In genomic region chr20:24638546-24639166, GRCh38 we compare ENCODE assay signal across 17 cellular contexts.
DNase-seq lines count a peak whose midpoint lies in the region; ATAC-seq and TF ChIP-seq lines count a peak whose summit lies in the region.
"Had no signal": no experiment of that assay in that cellular context is flagged by ENCODE, and none has a peak within 500 bp of the region (broad histone marks: within the 10 kb centered on the region; RNA-seq: fewer than 3 reads in every experiment).

No MANE protein-coding gene starts in this region.

- H2BK120ac ChIP-seq in H9 (ENCODE audit: low read depth, low read length, poor library complexity, severe bottlenecking) = no peak overlapping the region

- peak overlapping the region in 1 of 3 experiments; percentile 35; a peak in 2 of 7 replicates for H3K27ac Mint-ChIP-seq in H9
- H3K27ac Mint-ChIP-seq: B cell; CD4-positive, alpha-beta T cell had no signal

- no peak overlapping the region for H3K4ac ChIP-seq in H9 (ENCODE audit: low read depth, low read length)

- H4K20me1 ChIP-seq in H9 (ENCODE audit: control insufficient read depth, insufficient read depth, insufficient read length) = no peaks in the 10 kb centered on the region

- no peak overlapping the region for H3K4me3 Mint-ChIP-seq in H9
- H3K4me3 Mint-ChIP-seq: B cell; CD4-positive, alpha-beta T cell had no signal

- H3K27me3 ChIP-seq in H9 (ENCODE audit: insufficient read depth, low read length) (no peaks in the 10 kb centered on the region), SJSA1 (replicated peaks) (no peaks in the 10 kb centered on the region)

- peak overlapping the region; percentile 42; the same call in 1 of the 2 replicates for H3K14ac ChIP-seq in H9 (ENCODE audit: insufficient read depth, low read length)

- no CpG with 5 or more reads among the region's 6 CpGs for WGBS in H9 (ENCODE audit: extremely low coverage, insufficient read length, low lambda C conversion rate)

- peak; percentile 18 for DNase-seq in H9
- DNase-seq in SJSA1 (ENCODE audit: low read depth in 1 of 2, low spot score in 2 of 2) = peak; percentile 75 to 85
- DNase-seq in fibroblast of the aortic adventitia (ENCODE audit: low read depth) = peak; percentile 20
- no peak for DNase-seq in stimulated activated naive CD8-positive, alpha-beta T cell treated with anti-CD3 and anti-CD28 coated beads, Interleukin-15, Interleukin-2, amounts not matched to agents 100 U/mL and 50 U/mL, for 24 hours
- no peak for DNase-seq in NCI-H1105 treated with DMSO at 0.1 percent for 48 hours (lab: John Stamatoyannopoulos, UW)
- DNase-seq: CD4-positive, alpha-beta T cell; H7; NCI-H1436 treated with DMSO at 0.1 percent for 48 hours; NCI-H2029 treated with DMSO at 0.1 percent for 48 hours; NCI-H2171 treated with DMSO at 0.1 percent for 48 hours; NCI-H748 treated with DMSO at 0.1 percent for 48 hours had no signal

- H2BK20ac ChIP-seq in H9 (ENCODE audit: low read depth, low read length, poor library complexity, severe bottlenecking) = no peak overlapping the region

- H3K9me3 ChIP-seq in H9 (ENCODE audit: control insufficient read depth, low read depth, low read length) = no peaks in the 10 kb centered on the region
- no peaks in the 10 kb centered on the region for H3K9me3 ChIP-seq in SJSA1 (replicated peaks)

- H3K18ac ChIP-seq in H9 (ENCODE audit: insufficient read length, low read depth, low read length) = no peak overlapping the region

- peak; percentile 48 for ATAC-seq in stimulated activated naive CD8-positive, alpha-beta T cell treated with anti-CD3 and anti-CD28 coated beads, Interleukin-15, Interleukin-2, amounts not matched to agents 100 U/mL and 50 U/mL, for 24 hours
- ATAC-seq in GM21423 (IDR thresholded peaks at IDR 0.05; ENCODE audit: unreplicated experiment) (no peak), HG03196 (IDR thresholded peaks at IDR 0.05; ENCODE audit: unreplicated experiment) (no peak)
- ATAC-seq: K562, Right ventricle myocardium inferior, SK-N-SH treated with all-trans-retinoic acid at 6 μM for 48 hours had no signal

- no peak overlapping the region for H3K9ac ChIP-seq in H9 (ENCODE audit: extremely low read depth, insufficient read length, low read length)

- H3K27me3 Mint-ChIP-seq in H9 (ENCODE audit: low read depth) = no peaks in the 10 kb centered on the region
- H3K27me3 Mint-ChIP-seq: B cell had no signal

- no peak overlapping the region for H2AK5ac ChIP-seq in H9 (ENCODE audit: insufficient read length, low read length)

- no peak overlapping the region for H3T11ph ChIP-seq in H9 (ENCODE audit: low read length)

- H3K27ac ChIP-seq in H9 (ENCODE audit: insufficient read length, low read depth, low read length) (no peak overlapping the region), SJSA1 (peak overlapping the region; percentile 16; the same call in 1 of the 2 replicates)

- no peak overlapping the region for H4K91ac ChIP-seq in H9 (ENCODE audit: insufficient read length, low read depth, low read length)

- no peak for TF ChIP-seq CTCF in H9 (conservative IDR thresholded peaks at IDR 0.05)
- TF ChIP-seq CTCF in fibroblast of the aortic adventitia (IDR thresholded peaks at IDR 0.05; ENCODE audit: insufficient read depth, low read length) = no peak

- H3K9me3 Mint-ChIP-seq in H9 = peaks cover 0 to 4% of the 10 kb centered on the region in 2 experiments; a peak in 2 of 5 replicates
- H3K9me3 Mint-ChIP-seq: CD4-positive, alpha-beta T cell had no signal

- H3K4me1 Mint-ChIP-seq in H9 = peaks cover 34% of the 10 kb centered on the region in 2 experiments
- H3K4me1 Mint-ChIP-seq: B cell had no signal

- no peak overlapping the region for H3K23ac ChIP-seq in H9 (ENCODE audit: insufficient read length, low read depth, low read length)

- H3K23me2 ChIP-seq in H9 (ENCODE audit: insufficient read length, low read depth, low read length, poor library complexity, severe bottlenecking) = no peaks in the 10 kb centered on the region

- no peak overlapping the region for H3K4me2 ChIP-seq in H9 (ENCODE audit: insufficient read depth, insufficient read length, low read length)

- H3K79me2 ChIP-seq in H9 (ENCODE audit: insufficient read depth, low read length) = no peaks in the 10 kb centered on the region

- H3K36me3 Mint-ChIP-seq in H9 (ENCODE audit: insufficient read depth in 1 of 3, low read depth in 3 of 3) = peaks cover 0 to 5% (median 0%) of the 10 kb centered on the region in 3 experiments; a peak in 2 of 7 replicates

- H2BK15ac ChIP-seq in H9 (ENCODE audit: low read depth, low read length) = no peak overlapping the region

- H3K56ac ChIP-seq in H9 (ENCODE audit: insufficient read length, low read depth, low read length) = no peak overlapping the region

- no peak overlapping the region for H2BK5ac ChIP-seq in H9 (ENCODE audit: insufficient read length, low read length)

- H3K4me3 ChIP-seq in SJSA1 (no peak overlapping the region), fibroblast of the aortic adventitia (ENCODE audit: low read depth, low read length) (no peak overlapping the region)
- H3K4me3 ChIP-seq: K562 had no signal

- no peaks in the 10 kb centered on the region for H3K79me1 ChIP-seq in H9 (ENCODE audit: insufficient read depth, low read depth, low read length, poor library complexity, severe bottlenecking)

- H4K8ac ChIP-seq in H9 (replicated peaks; ENCODE audit: insufficient read length, low read depth, low read length) = no peak overlapping the region

- no peak overlapping the region for H2AFZ ChIP-seq in H9 (ENCODE audit: low read length)

- H4K5ac ChIP-seq in H9 (ENCODE audit: insufficient read length, low read depth, low read length) = no peak overlapping the region

- H3K36me3 ChIP-seq in SJSA1 = no peaks in the 10 kb centered on the region

- no peak overlapping the region for H2BK12ac ChIP-seq in H9 (ENCODE audit: insufficient read length, low read depth, low read length)

- H3K4me1 ChIP-seq in H9 (ENCODE audit: insufficient read depth, low read length) (peaks cover 13% of the 10 kb centered on the region; the same call in 1 of the 2 replicates), SJSA1 (replicated peaks) (peaks cover 42% of the 10 kb centered on the region)

Comparison
In these comparisons a context has a peak if more than half of its experiments do, and no peak if none do; other contexts are left out.
1. DNase-seq: peak in H9 (single experiment), SJSA1 (2 of 2) and fibroblast of the aortic adventitia (single experiment); none in stimulated activated naive CD8-positive, alpha-beta T cell treated with anti-CD3 and anti-CD28 coated beads, Interleukin-15, Interleukin-2, amounts not matched to agents 100 U/mL and 50 U/mL, for 24 hours (single experiment) and NCI-H1105 treated with DMSO at 0.1 percent for 48 hours (single experiment).